ENCODE assay signal across 9 cellular contexts in genomic region chr21:46099476-46099875, GRCh38. TPM values are rescaled to one million over a fixed set of nuclear protein-coding genes. Genes with fewer than 3 reads are reported as not detected.
DNase-seq lines count a peak whose midpoint lies in the region; ATAC-seq and TF ChIP-seq lines count a peak whose summit lies in the region.
"Had no signal": no experiment of that assay in that cellular context is flagged by ENCODE, and none has a peak within 500 bp of the region (broad histone marks: within the 10 kb centered on the region; RNA-seq: fewer than 3 reads in every experiment).

No MANE protein-coding gene starts in this region.

- DNase-seq in activated naive CD8-positive, alpha-beta T cell treated with anti-CD3 and anti-CD28 coated beads for 36 hours: no peak
- peak; percentile 79 for DNase-seq in endodermal cell
- DNase-seq in mesenteric fat pad (ENCODE audit: low spot score): peak; percentile 88
- peak; percentile 50 to 54 for DNase-seq in uterus
- no peak for DNase-seq in NCI-H2171 treated with DMSO at 0.1 percent for 48 hours (lab: John Stamatoyannopoulos, UW)
- DNase-seq: CD4-positive, alpha-beta memory T cell had no signal

- peak overlapping the region; percentile 82 for H3K4me3 ChIP-seq in endodermal cell (ENCODE audit: low read length)
- peak overlapping the region; percentile 55 to 97 for H3K4me3 ChIP-seq in uterus

- H3K27me3 ChIP-seq in endodermal cell (ENCODE audit: control insufficient read depth, insufficient read depth, low read length, poor library complexity, severe bottlenecking): no peaks in the 10 kb centered on the region
- no peaks in the 10 kb centered on the region for H3K27me3 ChIP-seq in uterus

- H3K9ac ChIP-seq in endodermal cell (ENCODE audit: extremely low read depth, low read length, poor library complexity, severe bottlenecking): no peak overlapping the region

- H3K27ac Mint-ChIP-seq in activated naive CD8-positive, alpha-beta T cell: no peak overlapping the region
- no peak overlapping the region for H3K27ac Mint-ChIP-seq in activated naive CD8-positive, alpha-beta T cell treated with anti-CD3 and anti-CD28 coated beads for 36 hours
- H3K27ac Mint-ChIP-seq in endodermal cell: no peak overlapping the region

- peaks cover 21% of the 10 kb centered on the region for H3K4me1 Mint-ChIP-seq in activated naive CD8-positive, alpha-beta T cell (ENCODE audit: low read depth)
- peaks cover 15% of the 10 kb centered on the region for H3K4me1 Mint-ChIP-seq in activated naive CD8-positive, alpha-beta T cell treated with anti-CD3 and anti-CD28 coated beads for 36 hours
- peaks cover 3% of the 10 kb centered on the region for H3K4me1 Mint-ChIP-seq in endodermal cell

- H3K9me3 ChIP-seq in endodermal cell (ENCODE audit: control insufficient read depth, low read length): peaks cover 48% of the 10 kb centered on the region
- H3K9me3 ChIP-seq in uterus: peaks cover 0 to 20% of the 10 kb centered on the region in 2 donors

- intact Hi-C loops in uterus (cut with DNase I; ENCODE audit: low total_unique reads): loop anchor here (2.0 kb wide), 1 partner anchor 129 kb away; no protein-coding TSS in a partner anchor

- no peak for TF ChIP-seq POLR2A in uterus (IDR thresholded peaks at IDR 0.05)

- H3K36me3 ChIP-seq in endodermal cell (ENCODE audit: control insufficient read depth, insufficient read depth, low read length): peaks cover 44% of the 10 kb centered on the region
- H3K36me3 ChIP-seq in uterus: no peaks in the 10 kb centered on the region

- peak; percentile 31 for TF ChIP-seq CTCF in endodermal cell (conservative IDR thresholded peaks at IDR 0.05)
- peak in 2 of 4 experiments; percentile 28 to 29 for TF ChIP-seq CTCF in uterus (IDR thresholded peaks at IDR 0.05)

- H3K36me3 Mint-ChIP-seq in activated naive CD8-positive, alpha-beta T cell: peaks cover 18% of the 10 kb centered on the region
- peaks cover 16% of the 10 kb centered on the region for H3K36me3 Mint-ChIP-seq in activated naive CD8-positive, alpha-beta T cell treated with anti-CD3 and anti-CD28 coated beads for 36 hours
- H3K36me3 Mint-ChIP-seq in endodermal cell (ENCODE audit: low read depth): peaks cover 45% of the 10 kb centered on the region

- peak overlapping the region; percentile 83 for H3K4me3 Mint-ChIP-seq in activated naive CD8-positive, alpha-beta T cell
- no peak overlapping the region for H3K4me3 Mint-ChIP-seq in activated naive CD8-positive, alpha-beta T cell treated with anti-CD3 and anti-CD28 coated beads for 36 hours
- peak overlapping the region; percentile 72 for H3K4me3 Mint-ChIP-seq in endodermal cell

- H3K27ac ChIP-seq in endodermal cell (ENCODE audit: low read depth, low read length): no peak overlapping the region
- H3K27ac ChIP-seq in uterus: peak overlapping the region; percentile 97 to 99

- H3K9me3 Mint-ChIP-seq in activated naive CD8-positive, alpha-beta T cell (ENCODE audit: low read depth): peaks cover 11% of the 10 kb centered on the region
- peaks cover 18% of the 10 kb centered on the region for H3K9me3 Mint-ChIP-seq in activated naive CD8-positive, alpha-beta T cell treated with anti-CD3 and anti-CD28 coated beads for 36 hours
- H3K9me3 Mint-ChIP-seq in endodermal cell: peaks cover 42% of the 10 kb centered on the region

- ATAC-seq in GM18867 (IDR thresholded peaks at IDR 0.05; ENCODE audit: unreplicated experiment) (no peak), HG03469 (IDR thresholded peaks at IDR 0.05; ENCODE audit: unreplicated experiment) (no peak)

- H3K4me1 ChIP-seq in endodermal cell (ENCODE audit: control insufficient read depth, insufficient read depth, low read length): no peaks in the 10 kb centered on the region
- no peaks in the 10 kb centered on the region for H3K4me1 ChIP-seq in uterus

- no peaks in the 10 kb centered on the region for H3K27me3 Mint-ChIP-seq in activated naive CD8-positive, alpha-beta T cell
- H3K27me3 Mint-ChIP-seq in activated naive CD8-positive, alpha-beta T cell treated with anti-CD3 and anti-CD28 coated beads for 36 hours: peaks cover 16% of the 10 kb centered on the region
- peaks cover 3% of the 10 kb centered on the region for H3K27me3 Mint-ChIP-seq in endodermal cell (ENCODE audit: insufficient read depth)

- 66 to 87% methylated on average over 5 to 18 of the region's 18 CpGs for WGBS in endodermal cell (ENCODE audit: insufficient coverage in 1 of 2, insufficient read length in 1 of 2), 2 experiments

RNA-seq across cellular contexts. Expression of gene COL6A2, which starts 1.6 kb away (rescaled TPM):
- total RNA-seq in activated naive CD8-positive, alpha-beta T cell treated with anti-CD3 and anti-CD28 coated beads for 36 hours: 10 to 100 TPM; 16.0 to 16.5 TPM
- total RNA-seq in endodermal cell (100 to 1,000 TPM; 259 to 377 TPM), mesenteric fat pad (735 TPM), uterus (1,000 to 10,000 TPM in 2 of 4 donors, 100 to 1,000 TPM in 2; 321 to 1,200 (median 948) TPM)
- 117 TPM for polyA plus RNA-seq in endodermal cell (2013, experiment 1 of 2)
- polyA plus RNA-seq in endodermal cell (2013, experiment 2 of 2): 114 TPM

RNA-seq across cellular contexts. Expression of gene FTCD, which starts 55.9 kb away (rescaled TPM):
- under 1 TPM in 1 of 2 experiments, not detected in 1; 0.43 TPM for total RNA-seq in activated naive CD8-positive, alpha-beta T cell treated with anti-CD3 and anti-CD28 coated beads for 36 hours
- total RNA-seq in endodermal cell (1 to 10 TPM; 3.5 to 4.6 TPM), mesenteric fat pad (0.32 TPM), uterus (1 to 10 TPM in 2 of 4 donors, not detected in 2; 4.5 to 7.0 TPM)
- polyA plus RNA-seq in endodermal cell (2013, experiment 1 of 2): 3.0 TPM
- 1.0 TPM for polyA plus RNA-seq in endodermal cell (2013, experiment 2 of 2)
- polyA plus RNA-seq: CD4-positive, alpha-beta memory T cell had no signal

Comparison
In these comparisons a context has a peak if more than half of its experiments do, and no peak if none do; other contexts are left out.
1. DNase-seq: peak in endodermal cell (single experiment), mesenteric fat pad (single experiment) and uterus (2 of 2); none in activated naive CD8-positive, alpha-beta T cell treated with anti-CD3 and anti-CD28 coated beads for 36 hours (single experiment) and NCI-H2171 treated with DMSO at 0.1 percent for 48 hours (single experiment).
2. RNA of gene COL6A2, which starts 1.6 kb away (total RNA-seq): 321 to 1,200 TPM in uterus, 735 TPM in mesenteric fat pad (single experiment) and 259 to 377 TPM in endodermal cell; 16.0 to 16.5 TPM in activated naive CD8-positive, alpha-beta T cell treated with anti-CD3 and anti-CD28 coated beads for 36 hours; every median in the first group is over 10 times any median in the second.